In genomic region chr3:25897019-25897418, GRCh38 we compare ENCODE assay signal across 8 cellular contexts.
DNase-seq lines count a peak whose midpoint lies in the region; ATAC-seq and TF ChIP-seq lines count a peak whose summit lies in the region.

No MANE protein-coding gene starts in this region.

- H3K4me3 ChIP-seq in AG04449 (ENCODE audit: low read depth, low read length) (no peak overlapping the region), WERI-Rb-1 (ENCODE audit: low read depth, low read length) (no peak overlapping the region), transverse colon (no peak overlapping the region), ascending aorta (no peak overlapping the region), lower lobe of right lung (no peak overlapping the region)

- H3K27me3 ChIP-seq in WERI-Rb-1 (ENCODE audit: insufficient read depth, low read depth, severe bottlenecking) (no peaks in the 10 kb centered on the region), transverse colon (no peaks in the 10 kb centered on the region), ascending aorta (no peaks in the 10 kb centered on the region), lower lobe of right lung (ENCODE audit: low read depth) (no peaks in the 10 kb centered on the region)

- CTCF ChIA-PET in AG04449 (lab: Yijun Ruan, JAX): no interaction called here

- no peaks in the 10 kb centered on the region for H3K36me3 ChIP-seq in WERI-Rb-1
- no peaks in the 10 kb centered on the region for H3K36me3 ChIP-seq in transverse colon
- H3K36me3 ChIP-seq in ascending aorta: no peaks in the 10 kb centered on the region
- no peaks in the 10 kb centered on the region for H3K36me3 ChIP-seq in lower lobe of right lung

- H3K4me1 ChIP-seq in transverse colon: no peaks in the 10 kb centered on the region
- no peaks in the 10 kb centered on the region for H3K4me1 ChIP-seq in ascending aorta
- no peaks in the 10 kb centered on the region for H3K4me1 ChIP-seq in lower lobe of right lung

- in situ Hi-C loops in transverse colon (cut with MboI; ENCODE audit: low pct_ligation_motif_present in 1 of 4, low pct_unique_long_range_greater_than_20kb in 1 of 4, low sequenced_read_pairs in 3 of 4): no loop called here

- TF ChIP-seq EP300 in transverse colon (IDR thresholded peaks at IDR 0.05; ENCODE audit: low read depth): no peak

- H3K27ac ChIP-seq in WERI-Rb-1 (no peak overlapping the region), transverse colon (no peak overlapping the region), ascending aorta (no peak overlapping the region), lower lobe of right lung (no peak overlapping the region)

- intact Hi-C loops in transverse colon (cut with DNase I; ENCODE audit: low total_unique reads): no loop called here
- intact Hi-C loops in ascending aorta (cut with DNase I): no loop called here
- intact Hi-C loops in lower lobe of right lung (cut with DNase I): no loop called here

- H3K9me3 ChIP-seq in WERI-Rb-1 (ENCODE audit: severe bottlenecking): no peaks in the 10 kb centered on the region
- no peaks in the 10 kb centered on the region for H3K9me3 ChIP-seq in transverse colon
- no peaks in the 10 kb centered on the region for H3K9me3 ChIP-seq in ascending aorta
- H3K9me3 ChIP-seq in lower lobe of right lung: no peaks in the 10 kb centered on the region

- no peak for DNase-seq in AG04449 (ENCODE audit: low read depth, low spot score)
- peak; percentile 32 for DNase-seq in WERI-Rb-1
- peak; percentile 20 for DNase-seq in transverse colon
- no peak for DNase-seq in ascending aorta (ENCODE audit: low spot score in 2 of 2)
- DNase-seq in KG1 (lab: John Stamatoyannopoulos, UW): no peak
- DNase-seq in lower lobe of right lung: no peak

- 75% methylated on average over 6 of the region's 6 CpGs; no CpG with 5 or more reads in 1 of the 2 donors for WGBS in transverse colon (ENCODE audit: low coverage in 1 of 2), 2 donors

- POLR2A ChIA-PET in AG04449 (lab: Yijun Ruan, JAX): no interaction called here

- ATAC-seq in GM18868 (IDR thresholded peaks at IDR 0.05; ENCODE audit: unreplicated experiment) (peak; percentile 88), HG03520 (IDR thresholded peaks at IDR 0.05; ENCODE audit: unreplicated experiment) (peak; percentile 88), lower lobe of right lung (no peak)

- TF ChIP-seq POLR2A in transverse colon (IDR thresholded peaks at IDR 0.05): no peak

- TF ChIP-seq CTCF in AG04449 (IDR thresholded peaks at IDR 0.05; ENCODE audit: insufficient read depth, low read length, missing control alignments) (peak; percentile 20), WERI-Rb-1 (IDR thresholded peaks at IDR 0.05; ENCODE audit: low read depth, low read length) (peak; percentile 57), transverse colon (IDR thresholded peaks at IDR 0.05) (no peak), ascending aorta (IDR thresholded peaks at IDR 0.05) (no peak), lower lobe of right lung (IDR thresholded peaks at IDR 0.05) (no peak)

Comparison
In these comparisons a context has a peak if more than half of its experiments do, and no peak if none do; other contexts are left out.
1. DNase-seq: peak in WERI-Rb-1 (single experiment) and transverse colon (single experiment); none in AG04449 (single experiment), ascending aorta (0 of 2), KG1 (single experiment) and lower lobe of right lung (single experiment).
2. CTCF ChIP-seq: peak in AG04449 (single experiment) and WERI-Rb-1 (single experiment); none in transverse colon (0 of 5), ascending aorta (0 of 3) and lower lobe of right lung (single experiment).
3. ATAC-seq: peak in GM18868 (single experiment) and HG03520 (single experiment); none in lower lobe of right lung (0 of 2).